In genomic region chr2:157489981-157490380, GRCh38 we compare ENCODE assay signal across 2 cellular contexts.
TF ChIP-seq lines count a peak whose summit lies in the region.

No MANE protein-coding gene starts in this region.

TF ChIP-seq in A549, 52 proteins besides CTCF, POLR2A, EP300 and RAD21:
- TF ChIP-seq HOXA7 (CRISPR knock-in tag; IDR thresholded peaks at IDR 0.05) (no peak), EHF (CRISPR knock-in tag; IDR thresholded peaks at IDR 0.05) (no peak), PHF8 (IDR thresholded peaks at IDR 0.05; ENCODE audit: borderline replicate concordance, low read depth) (no peak), CBX2 (IDR thresholded peaks at IDR 0.05; ENCODE audit: borderline replicate concordance, low read depth) (no peak), HES2 (IDR thresholded peaks at IDR 0.05) (no peak), MAFK (IDR thresholded peaks at IDR 0.05; ENCODE audit: partially characterized antibody) (no peak), POLR2AphosphoS2 (conservative IDR thresholded peaks at IDR 0.05; ENCODE audit: low read length) (no peak), ZFP36 (IDR thresholded peaks at IDR 0.05; ENCODE audit: borderline replicate concordance, partially characterized antibody) (no peak), RNF2 (IDR thresholded peaks at IDR 0.05; ENCODE audit: borderline replicate concordance, low read depth) (no peak), MAZ (IDR thresholded peaks at IDR 0.05; ENCODE audit: borderline replicate concordance, low read depth, low read length) (no peak), NFE2L2 (conservative IDR thresholded peaks at IDR 0.05; ENCODE audit: low read length) (no peak), JUNB (IDR thresholded peaks at IDR 0.05) (no peak)

TF ChIP-seq in K562, 482 proteins besides CTCF, POLR2A, EP300 and RAD21:
- TF ChIP-seq SPI1 (IDR thresholded peaks at IDR 0.05; ENCODE audit: borderline replicate concordance, low read depth, low read length) (0 out of 2 replicates have a peak, but pooled peaks have one; percentile 20), NFE2 (IDR thresholded peaks at IDR 0.05; ENCODE audit: low read depth) (peak; percentile 67), REST (CRISPR knock-in tag; IDR thresholded peaks at IDR 0.05; ENCODE audit: low read depth) (no peak), ZNF398 (CRISPR knock-in tag; IDR thresholded peaks at IDR 0.05) (no peak), MAFG (tag; conservative IDR thresholded peaks at IDR 0.05) (peak; percentile 16), RBM15 (IDR thresholded peaks at IDR 0.05; ENCODE audit: insufficient read depth, low read length) (no peak)
